Comparison of ENCODE assay signal across 8 cellular contexts in genomic region chr12:13173537-13173936, GRCh38. TPM values are rescaled to one million over a fixed set of nuclear protein-coding genes. Genes with fewer than 3 reads are reported as not detected.
DNase-seq lines count a peak whose midpoint lies in the region; ATAC-seq and TF ChIP-seq lines count a peak whose summit lies in the region.

No MANE protein-coding gene starts in this region.

- H3K27me3 ChIP-seq in GM23248 (replicated peaks; ENCODE audit: insufficient read depth) = no peaks in the 10 kb centered on the region
- H3K27me3 ChIP-seq in Loucy (ENCODE audit: insufficient read depth, low read length, poor library complexity, severe bottlenecking) = no peaks in the 10 kb centered on the region
- H3K27me3 ChIP-seq in upper lobe of left lung = no peaks in the 10 kb centered on the region

- DNase-seq in GM23248 (peak; percentile 99), caudate nucleus (lab: John Stamatoyannopoulos, UW) (peak in 17 of 61 donors; percentile 2 to 43 (median 19)), memory B cell (ENCODE audit: low spot score in 2 of 2) (peak in 1 of 2 donors; percentile 21), upper lobe of left lung (peak in 1 of 2 donors; percentile 75), DMS53 treated with DMSO at 0.1 percent for 48 hours (lab: John Stamatoyannopoulos, UW; ENCODE audit: unreplicated experiment) (no peak), NCI-H2081 treated with DMSO at 0.1 percent for 48 hours (lab: John Stamatoyannopoulos, UW) (no peak)

- H3K36me3 Mint-ChIP-seq in memory B cell = no peaks in the 10 kb centered on the region

- WGBS in GM23248 (ENCODE audit: low coverage in 1 of 2, low lambda C conversion rate in 2 of 2, missing lambda C conversion rate in 2 of 2), 2 experiments = 0 to 2% methylated on average over 6 of the region's 6 CpGs
- WGBS in upper lobe of left lung, 2 donors = 51 to 58% methylated on average over 6 of the region's 6 CpGs

- H3K9ac ChIP-seq in GM23248 (peak overlapping the region; percentile 78), Loucy (ENCODE audit: low read depth, low read length, poor library complexity, severe bottlenecking) (peak overlapping the region; percentile 9)

- H3K9me3 ChIP-seq in GM23248 (ENCODE audit: low read depth) (no peaks in the 10 kb centered on the region), Loucy (ENCODE audit: insufficient read depth, low read depth, low read length) (no peaks in the 10 kb centered on the region), upper lobe of left lung (no peaks in the 10 kb centered on the region)

- H3K4me2 ChIP-seq in GM23248 (ENCODE audit: unreplicated experiment) (peak overlapping the region; percentile 83), Loucy (ENCODE audit: low read depth, low read length, poor library complexity, severe bottlenecking) (no peak overlapping the region)

- H3K9me2 ChIP-seq in GM23248 (ENCODE audit: insufficient read depth) (no peaks in the 10 kb centered on the region), Loucy (replicated peaks; ENCODE audit: low read depth, low read length) (no peaks in the 10 kb centered on the region)

- peaks cover 73% of the 10 kb centered on the region for H3F3A ChIP-seq in GM23248 (ENCODE audit: insufficient read depth)
- H3F3A ChIP-seq in Loucy (ENCODE audit: low read depth) = peaks cover 3% of the 10 kb centered on the region

- no peaks in the 10 kb centered on the region for H4K20me1 ChIP-seq in GM23248 (ENCODE audit: insufficient read depth)
- H4K20me1 ChIP-seq in Loucy (ENCODE audit: insufficient read depth, low read length, poor library complexity, severe bottlenecking) = no peaks in the 10 kb centered on the region

- no peak for TF ChIP-seq POLR2A in upper lobe of left lung (IDR thresholded peaks at IDR 0.05)

- H3K36me3 ChIP-seq in GM23248 (ENCODE audit: low read depth) (no peaks in the 10 kb centered on the region), Loucy (ENCODE audit: insufficient read depth, low read length) (no peaks in the 10 kb centered on the region), upper lobe of left lung (no peaks in the 10 kb centered on the region)

- peaks cover 15% of the 10 kb centered on the region for H3K4me1 Mint-ChIP-seq in memory B cell

- H3K27ac Mint-ChIP-seq in memory B cell = no peak overlapping the region

- H3K4me3 ChIP-seq in GM23248 = peak overlapping the region; percentile 58
- no peak overlapping the region for H3K4me3 ChIP-seq in Loucy (ENCODE audit: low read length, poor library complexity, severe bottlenecking)
- H3K4me3 ChIP-seq in upper lobe of left lung = no peak overlapping the region

- H3K4me1 ChIP-seq in GM23248 (ENCODE audit: insufficient read depth) (peaks cover 90% of the 10 kb centered on the region), Loucy (ENCODE audit: insufficient read depth, low read length, poor library complexity, severe bottlenecking) (peaks cover 73% of the 10 kb centered on the region), upper lobe of left lung (peaks cover 4 to 16% (median 13%) of the 10 kb centered on the region in 4 donors)

- peak; percentile 92 for ATAC-seq in GM18498 (IDR thresholded peaks at IDR 0.05; ENCODE audit: unreplicated experiment)
- peak; percentile 94 for ATAC-seq in memory B cell (ENCODE audit: low read depth)
- peak; percentile 82 to 89 for ATAC-seq in upper lobe of left lung (ENCODE audit: low FRiP score in 2 of 2)

- in situ Hi-C loops in GM23248 (cut with MboI) = no loop called here

- H3K27ac ChIP-seq in GM23248 (peak overlapping the region; percentile 97), caudate nucleus (ENCODE audit: low read depth, low read length) (peak overlapping the region; percentile 65), upper lobe of left lung (peak overlapping the region; percentile 32 to 68 (median 42))

- H3K4me3 Mint-ChIP-seq in memory B cell = no peak overlapping the region

- peaks cover 20% of the 10 kb centered on the region for H3K27me3 Mint-ChIP-seq in memory B cell

- TF ChIP-seq CTCF in Loucy (conservative IDR thresholded peaks at IDR 0.05; ENCODE audit: low read length) (no peak), upper lobe of left lung (IDR thresholded peaks at IDR 0.05) (no peak)

- no peak for TF ChIP-seq EP300 in upper lobe of left lung (IDR thresholded peaks at IDR 0.05)

- H3K79me2 ChIP-seq in GM23248 (ENCODE audit: insufficient read depth) (0 out of 2 replicates have a peak, but pooled peaks cover 6% of the 10 kb centered on the region), Loucy (ENCODE audit: insufficient read depth, low read length) (no peaks in the 10 kb centered on the region)

- H2AFZ ChIP-seq in GM23248 = no peak overlapping the region
- peak overlapping the region; percentile 28; the same call in 1 of the 2 replicates for H2AFZ ChIP-seq in Loucy (ENCODE audit: low read length)

- H3K9me3 Mint-ChIP-seq in memory B cell = no peaks in the 10 kb centered on the region

RNA-seq across cellular contexts. Expression of gene EMP1, which starts 23.0 kb away (rescaled TPM):
- 631 and 744 TPM in 2 replicates for total RNA-seq in GM23248 (2014; rRNA removed; shearing (Covaris generic))
- 496 and 518 TPM in 2 replicates for polyA plus RNA-seq in GM23248 (2016; fragmentation: Nextera tagmentation; extraction: Ambion mirVana)
- 100 to 1,000 TPM in 4 of 6 donors, 10 to 100 TPM in 2; 18.9 to 360 (median 165) TPM for total RNA-seq in upper lobe of left lung

Comparison
In these comparisons a context has a peak if more than half of its experiments do, and no peak if none do; other contexts are left out.
1. H3K27ac ChIP-seq: peak in every context shown above with its lines; median percentile 97 in GM23248; 65 in caudate nucleus; 42 in upper lobe of left lung.